Comparison of ENCODE assay signal across 1 cellular context in genomic region chr1:66552829-66553228, GRCh38.
A peak's percentile ranks its signal among the peaks of the same experiment; 100 is the strongest.
TF ChIP-seq lines count a peak whose summit lies in the region.

No MANE protein-coding gene starts in this region.

TF ChIP-seq in GM23338, 12 proteins besides CTCF, POLR2A, EP300 and RAD21 (continued from another document):
- TF ChIP-seq ETS1 (IDR thresholded peaks at IDR 0.05) (no peak), STAT1 (IDR thresholded peaks at IDR 0.05; ENCODE audit: unreplicated experiment) (no peak), JUNB (IDR thresholded peaks at IDR 0.05; ENCODE audit: unreplicated experiment) (no peak), EZH2 (IDR thresholded peaks at IDR 0.05; ENCODE audit: low read depth, unreplicated experiment) (no peak), NANOG (IDR thresholded peaks at IDR 0.05; ENCODE audit: borderline replicate concordance) (no peak), ZNF462 (CRISPR knock-in tag; IDR thresholded peaks at IDR 0.05) (0 out of 2 replicates have a peak, but pooled peaks have one; percentile 42), POLR2AphosphoS5 (IDR thresholded peaks at IDR 0.05; ENCODE audit: low read depth) (no peak)
